Comparison of ENCODE assay signal across 8 cellular contexts in the genomic region with DNA sequence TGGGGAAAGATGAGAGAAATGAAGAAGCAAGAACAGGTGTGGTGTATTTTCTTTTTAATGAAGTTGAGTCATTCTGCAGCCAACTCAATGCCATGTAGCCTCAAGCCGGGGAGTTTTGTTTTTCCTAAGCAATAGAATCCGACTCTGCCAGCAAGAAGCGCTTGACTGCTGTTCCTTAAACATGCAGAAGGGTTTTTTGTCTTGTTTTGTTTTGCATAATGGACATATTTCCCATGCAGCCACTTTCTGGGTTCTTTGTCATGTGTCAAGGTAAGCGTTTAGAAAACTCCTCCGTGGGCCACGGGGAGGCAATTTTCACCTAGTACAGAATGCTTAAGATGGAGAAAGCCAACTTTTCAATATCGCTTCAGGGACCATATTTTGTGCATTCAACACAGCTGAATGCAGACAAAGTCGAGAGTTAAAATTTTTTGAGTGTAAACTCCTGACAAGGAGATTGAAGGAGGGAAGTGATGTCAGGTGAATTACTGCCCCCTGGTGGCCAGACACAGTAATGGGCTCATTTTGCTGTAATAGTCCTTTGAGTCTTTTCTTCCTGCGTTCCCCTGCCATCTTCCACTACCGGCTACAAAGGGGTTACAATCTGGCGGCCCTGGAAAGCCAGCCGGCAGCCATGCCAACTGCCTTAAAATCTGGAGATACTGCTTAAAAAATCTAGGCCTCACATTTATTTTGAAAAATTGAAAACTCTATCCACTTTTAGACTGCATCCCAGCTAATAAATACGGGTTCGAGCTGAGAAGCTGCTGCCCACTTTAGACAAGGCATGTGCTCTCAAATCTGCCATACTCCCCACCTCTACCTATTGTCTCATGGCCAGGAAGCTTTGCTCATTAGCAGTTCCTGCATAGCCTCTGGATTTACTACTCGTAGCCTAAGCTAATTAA. TPM values are rescaled to one million over a fixed set of nuclear protein-coding genes. Genes with fewer than 3 reads are reported as not detected.
A peak's percentile ranks its signal among the peaks of the same experiment; 100 is the strongest.
DNase-seq lines count a peak whose midpoint lies in the region; ATAC-seq and TF ChIP-seq lines count a peak whose summit lies in the region.

No MANE protein-coding gene starts in this region.

- H3K9me3 ChIP-seq in OCI-LY7 (ENCODE audit: low read length) (peaks cover 6% of the 10 kb centered on the region; the same call in 1 of the 2 replicates), neutrophil (no peaks in the 10 kb centered on the region)

- intact Hi-C loops in OCI-LY7 (cut with micrococcal nuclease; ENCODE audit: unreplicated experiment), result loop anchor here (5.0 to 10.0 kb wide), 3 partner anchors 520 to 747 kb away; a partner anchor contains a TSS

- BruUV-seq in OCI-LY7 (replicated peaks; lab: Mats Ljungman, UMichigan), result no TSS peak

- TF ChIP-seq CTCF in OCI-LY7 (conservative IDR thresholded peaks at IDR 0.05; ENCODE audit: low read length), result peak; percentile 97
- peak; percentile 90 for TF ChIP-seq CTCF in neutrophil (IDR thresholded peaks at IDR 0.05)

- peaks cover 20% of the 10 kb centered on the region for H3K4me1 ChIP-seq in OCI-LY7 (ENCODE audit: insufficient read depth, low read length, poor library complexity, severe bottlenecking)
- peaks cover 20 to 21% of the 10 kb centered on the region in 2 experiments for H3K4me1 ChIP-seq in neutrophil (ENCODE audit: control insufficient read depth in 1 of 2, insufficient read depth in 1 of 2, low read depth in 1 of 2, low read length in 1 of 2)

- H3K27ac Mint-ChIP-seq in activated T-cell treated with anti-CD3 and anti-CD28 coated beads, Interleukin-2, amount 50 U/mL, for 72 hours, result no peak overlapping the region

- H3K4me1 Mint-ChIP-seq in activated T-cell treated with anti-CD3 and anti-CD28 coated beads, Interleukin-2, amount 50 U/mL, for 72 hours (ENCODE audit: low read depth), result peaks cover 47% of the 10 kb centered on the region

- H3K4me3 Mint-ChIP-seq in activated T-cell treated with anti-CD3 and anti-CD28 coated beads, Interleukin-2, amount 50 U/mL, for 72 hours, result peak overlapping the region; percentile 44 to 57

- H3K36me3 Mint-ChIP-seq in activated T-cell treated with anti-CD3 and anti-CD28 coated beads, Interleukin-2, amount 50 U/mL, for 72 hours (ENCODE audit: insufficient read depth in 2 of 2), result peaks cover 0 to 3% of the 10 kb centered on the region in 2 donors

- POLR2A ChIA-PET in OCI-LY7 (lab: Charles Lee), result interaction anchor here (0.6 to 0.9 kb wide), 3 partner anchors 63 to 124 kb away, joined by 3 read pairs; no protein-coding TSS in a partner anchor

- ATAC-seq in activated T-cell treated with anti-CD3 and anti-CD28 coated beads, Interleukin-2, amount 50 U/mL, for 72 hours (replicated peaks in 1 of 2), result no peak
- no peak for ATAC-seq in GM18867 (IDR thresholded peaks at IDR 0.05; ENCODE audit: unreplicated experiment)

- H2AFZ ChIP-seq in OCI-LY7 (ENCODE audit: low read length), result peak overlapping the region; percentile 97

- no peaks in the 10 kb centered on the region for H3K9me3 Mint-ChIP-seq in activated T-cell treated with anti-CD3 and anti-CD28 coated beads, Interleukin-2, amount 50 U/mL, for 72 hours

- H3K9me2 ChIP-seq in OCI-LY7 (ENCODE audit: insufficient read depth, low read length), result no peaks in the 10 kb centered on the region

- H3K79me2 ChIP-seq in OCI-LY7 (ENCODE audit: insufficient read depth, low read depth, low read length), result no peaks in the 10 kb centered on the region

- H4K20me1 ChIP-seq in OCI-LY7 (ENCODE audit: insufficient read depth, low read length), result no peaks in the 10 kb centered on the region

- DNase-seq in ELR (ENCODE audit: low read depth) (peak; percentile 76), HuH-7.5 (ENCODE audit: low spot score) (peak; percentile 40), OCI-LY7 (ENCODE audit: low spot score) (peak; percentile 81), fibroblast of the conjunctiva (ENCODE audit: low read depth) (peak; percentile 66), substantia nigra (lab: John Stamatoyannopoulos, UW) (peak in 44 of 49 donors; percentile 1 to 82 (median 51))
- peak; percentile 76 to 80 for DNase-seq in activated T-cell treated with anti-CD3 and anti-CD28 coated beads, Interleukin-2, amount 50 U/mL, for 72 hours

- H3K36me3 ChIP-seq in OCI-LY7 (ENCODE audit: insufficient read depth, low read length), result peaks cover 2% of the 10 kb centered on the region; the same call in 1 of the 2 replicates
- H3K36me3 ChIP-seq in neutrophil, result peaks cover 2% of the 10 kb centered on the region

- H3K27ac ChIP-seq in OCI-LY7 (ENCODE audit: low read depth, low read length, poor library complexity, severe bottlenecking) (no peak overlapping the region), neutrophil (no peak overlapping the region), substantia nigra (ENCODE audit: low read depth, low read length, poor library complexity, severe bottlenecking) (no peak overlapping the region)

- peak overlapping the region; percentile 68 for H3K4me2 ChIP-seq in OCI-LY7 (ENCODE audit: low read length)

- H3K4me3 ChIP-seq in OCI-LY7 (ENCODE audit: low read depth, low read length, poor library complexity, severe bottlenecking), result peak overlapping the region; percentile 44
- H3K4me3 ChIP-seq in neutrophil (ENCODE audit: low read depth in 1 of 2, low read length in 1 of 2), result peak overlapping the region in 1 of 2 experiments; percentile 35

- CTCF ChIA-PET in OCI-LY7 (lab: Charles Lee; ENCODE audit: unreplicated experiment), result interaction anchor here (0.9 kb wide), 1 partner anchor 522 kb away, joined by 3 read pairs; no protein-coding TSS in a partner anchor

- H3K27me3 Mint-ChIP-seq in activated T-cell treated with anti-CD3 and anti-CD28 coated beads, Interleukin-2, amount 50 U/mL, for 72 hours (ENCODE audit: low read depth), result no peaks in the 10 kb centered on the region

- H3K27me3 ChIP-seq in neutrophil, result peaks cover 20% of the 10 kb centered on the region

RNA-seq across cellular contexts. Expression of a gene that starts 3.2 kb away (rescaled TPM):
- 8.4 and 13.1 TPM in 2 replicates for total RNA-seq in OCI-LY7 (2014; rRNA removed; shearing (Covaris generic))
- total RNA-seq in OCI-LY7 (2022), result 9.0 and 9.9 TPM in 2 replicates
- total RNA-seq in activated T-cell treated with anti-CD3 and anti-CD28 coated beads, Interleukin-2, amount 50 U/mL, for 72 hours, result 1 to 10 TPM; 4.0 to 7.7 TPM

RNA-seq across cellular contexts. Expression of a gene that starts 49.1 kb away (rescaled TPM):
- total RNA-seq in OCI-LY7 (2014; rRNA removed; shearing (Covaris generic)), result 211 and 238 TPM in 2 replicates
- total RNA-seq in OCI-LY7 (2022), result 130 and 143 TPM in 2 replicates
- total RNA-seq in activated T-cell treated with anti-CD3 and anti-CD28 coated beads, Interleukin-2, amount 50 U/mL, for 72 hours, result 10 to 100 TPM; 75.7 to 78.8 TPM

RNA-seq across cellular contexts. Expression of a gene that starts 50.5 kb away (rescaled TPM):
- 137 and 146 TPM in 2 replicates for total RNA-seq in OCI-LY7 (2014; rRNA removed; shearing (Covaris generic))
- 123 and 130 TPM in 2 replicates for total RNA-seq in OCI-LY7 (2022)
- total RNA-seq in activated T-cell treated with anti-CD3 and anti-CD28 coated beads, Interleukin-2, amount 50 U/mL, for 72 hours, result 100 to 1,000 TPM; 115 to 139 TPM
